In the genomic region with DNA sequence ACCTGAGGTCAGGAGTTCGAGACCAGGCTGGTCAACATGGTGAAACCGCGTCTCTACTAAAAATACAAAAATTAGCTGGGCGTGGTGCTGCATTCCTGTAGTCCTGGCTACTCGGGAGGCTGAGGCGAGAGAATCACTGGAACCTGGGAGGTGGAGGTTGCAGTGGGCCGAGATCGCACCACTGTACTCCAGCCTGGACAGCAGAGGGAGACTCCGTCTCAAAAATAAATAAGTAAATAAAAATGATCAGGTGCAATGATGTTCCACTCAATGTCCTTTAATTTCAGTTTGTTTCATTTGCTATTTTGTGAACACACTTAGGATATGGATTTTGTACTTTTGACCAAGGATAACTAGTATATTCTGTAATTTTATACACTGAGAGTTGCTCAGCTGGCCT, we compare ENCODE assay signal across 1 cellular context.
TF ChIP-seq lines count a peak whose summit lies in the region.

No MANE protein-coding gene starts in this region.

TF ChIP-seq in GM23338, 12 proteins besides CTCF, POLR2A, EP300 and RAD21 (continued from another document):
- TF ChIP-seq, protein P1, sequence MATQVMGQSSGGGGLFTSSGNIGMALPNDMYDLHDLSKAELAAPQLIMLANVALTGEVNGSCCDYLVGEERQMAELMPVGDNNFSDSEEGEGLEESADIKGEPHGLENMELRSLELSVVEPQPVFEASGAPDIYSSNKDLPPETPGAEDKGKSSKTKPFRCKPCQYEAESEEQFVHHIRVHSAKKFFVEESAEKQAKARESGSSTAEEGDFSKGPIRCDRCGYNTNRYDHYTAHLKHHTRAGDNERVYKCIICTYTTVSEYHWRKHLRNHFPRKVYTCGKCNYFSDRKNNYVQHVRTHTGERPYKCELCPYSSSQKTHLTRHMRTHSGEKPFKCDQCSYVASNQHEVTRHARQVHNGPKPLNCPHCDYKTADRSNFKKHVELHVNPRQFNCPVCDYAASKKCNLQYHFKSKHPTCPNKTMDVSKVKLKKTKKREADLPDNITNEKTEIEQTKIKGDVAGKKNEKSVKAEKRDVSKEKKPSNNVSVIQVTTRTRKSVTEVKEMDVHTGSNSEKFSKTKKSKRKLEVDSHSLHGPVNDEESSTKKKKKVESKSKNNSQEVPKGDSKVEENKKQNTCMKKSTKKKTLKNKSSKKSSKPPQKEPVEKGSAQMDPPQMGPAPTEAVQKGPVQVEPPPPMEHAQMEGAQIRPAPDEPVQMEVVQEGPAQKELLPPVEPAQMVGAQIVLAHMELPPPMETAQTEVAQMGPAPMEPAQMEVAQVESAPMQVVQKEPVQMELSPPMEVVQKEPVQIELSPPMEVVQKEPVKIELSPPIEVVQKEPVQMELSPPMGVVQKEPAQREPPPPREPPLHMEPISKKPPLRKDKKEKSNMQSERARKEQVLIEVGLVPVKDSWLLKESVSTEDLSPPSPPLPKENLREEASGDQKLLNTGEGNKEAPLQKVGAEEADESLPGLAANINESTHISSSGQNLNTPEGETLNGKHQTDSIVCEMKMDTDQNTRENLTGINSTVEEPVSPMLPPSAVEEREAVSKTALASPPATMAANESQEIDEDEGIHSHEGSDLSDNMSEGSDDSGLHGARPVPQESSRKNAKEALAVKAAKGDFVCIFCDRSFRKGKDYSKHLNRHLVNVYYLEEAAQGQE (IDR thresholded peaks at IDR 0.05; ENCODE audit: unreplicated experiment): no peak
